8 cellular contexts compared by ENCODE assay signal in the genomic region with DNA sequence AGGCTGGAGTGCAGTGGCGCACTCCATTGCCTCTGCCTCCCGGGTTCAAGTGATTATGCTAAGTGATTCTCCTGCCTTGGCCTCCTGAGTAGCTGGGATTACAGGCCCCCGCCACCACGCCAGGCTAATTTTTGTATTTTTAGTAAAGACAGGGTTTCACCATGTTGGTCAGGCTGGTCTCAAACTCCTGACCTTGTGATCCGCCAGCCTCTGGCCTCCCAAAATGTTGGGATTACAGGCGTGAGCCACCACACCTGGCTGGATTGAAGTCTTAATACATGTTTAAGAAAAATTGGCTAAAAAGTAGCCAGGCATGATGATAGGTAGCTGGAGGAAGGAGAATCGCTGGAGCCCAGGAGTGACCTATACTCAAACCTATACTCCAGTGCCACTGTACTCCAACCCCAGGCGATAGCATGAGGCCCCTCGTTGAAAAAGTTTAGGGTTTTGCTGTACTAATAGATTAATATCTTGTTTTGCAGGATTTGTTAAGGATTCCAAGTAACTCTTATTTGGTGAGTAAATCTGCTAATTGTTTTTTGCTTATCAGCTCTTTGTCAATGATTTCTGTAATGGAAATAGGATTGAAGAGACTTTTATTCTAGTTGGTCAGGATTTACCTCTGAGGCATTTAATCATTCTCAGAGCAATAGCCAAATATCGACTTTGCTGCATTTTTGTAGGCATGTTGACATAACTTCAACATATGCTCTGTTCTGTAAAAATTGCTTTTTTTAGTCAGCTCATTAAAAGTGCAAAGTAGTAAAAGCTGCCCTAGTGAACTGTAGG. TPM values are rescaled to one million over a fixed set of nuclear protein-coding genes. Genes with fewer than 3 reads are reported as not detected.
A peak's percentile ranks its signal among the peaks of the same experiment; 100 is the strongest.
DNase-seq lines count a peak whose midpoint lies in the region; ATAC-seq and TF ChIP-seq lines count a peak whose summit lies in the region.

No MANE protein-coding gene starts in this region.

- DNase-seq in AG10803 (ENCODE audit: low read depth): no peak
- DNase-seq in Jurkat, Clone E6-1 (ENCODE audit: low read depth, low spot score): no peak
- no peak for DNase-seq in astrocyte of the spinal cord (ENCODE audit: low read depth, low spot score)
- no peak for DNase-seq in OCI-M1 (lab: John Stamatoyannopoulos, UW)
- no peak for DNase-seq in NOMO-1 treated with dmso at 0.1 percent for 144 hours (lab: John Stamatoyannopoulos, UW; ENCODE audit: unreplicated experiment)

- peaks cover 30% of the 10 kb centered on the region for H3K4me1 ChIP-seq in muscle layer of colon (ENCODE audit: insufficient read depth, low read length)

- H3K36me3 ChIP-seq in muscle layer of colon (ENCODE audit: insufficient read depth, low read length): peaks cover 41% of the 10 kb centered on the region

- H3K27me3 ChIP-seq in muscle layer of colon (ENCODE audit: control insufficient read depth in 1 of 2, insufficient read depth in 2 of 2, low read length in 2 of 2): no peaks in the 10 kb centered on the region

- TF ChIP-seq CTCF in AG10803 (conservative IDR thresholded peaks at IDR 0.05; ENCODE audit: low read length): no peak
- no peak for TF ChIP-seq CTCF in astrocyte of the spinal cord (IDR thresholded peaks at IDR 0.05; ENCODE audit: low read depth, low read length)

- no peaks in the 10 kb centered on the region for H3K9me3 ChIP-seq in muscle layer of colon (ENCODE audit: low read length)

- H3K9ac ChIP-seq in muscle layer of colon (ENCODE audit: low read length): no peak overlapping the region

- H3K4me3 ChIP-seq in AG10803 (ENCODE audit: low read length): peak overlapping the region; percentile 95
- H3K4me3 ChIP-seq in Jurkat, Clone E6-1 (ENCODE audit: low read length): peak overlapping the region; percentile 88
- H3K4me3 ChIP-seq in astrocyte of the spinal cord (ENCODE audit: low read depth, low read length): peak overlapping the region; percentile 97
- H3K4me3 ChIP-seq in muscle layer of colon (ENCODE audit: low read depth in 1 of 2, low read length in 2 of 2): peak overlapping the region; percentile 64 to 85

- H3K27ac ChIP-seq in muscle layer of colon (ENCODE audit: low read depth, low read length): peak overlapping the region; percentile 85

- ATAC-seq in GM21737 (IDR thresholded peaks at IDR 0.05; ENCODE audit: unreplicated experiment) (no peak), GM21786 (IDR thresholded peaks at IDR 0.05; ENCODE audit: unreplicated experiment) (no peak)

- in situ Hi-C loops in astrocyte of the spinal cord (cut with HindIII; ENCODE audit: low sequenced_read_pairs): no loop called here

RNA-seq across cellular contexts. Expression of a gene that starts 2.0 kb away (rescaled TPM):
- 157 TPM for polyA plus RNA-seq in Jurkat, Clone E6-1 (2012; ENCODE audit: insufficient read depth, insufficient read length)

RNA-seq across cellular contexts. Expression of a gene that starts 45.0 kb away (rescaled TPM):
- polyA plus RNA-seq in Jurkat, Clone E6-1 (2012; ENCODE audit: insufficient read depth, insufficient read length): 45.5 TPM
